ENCODE assay signal across 9 cellular contexts in the genomic region with DNA sequence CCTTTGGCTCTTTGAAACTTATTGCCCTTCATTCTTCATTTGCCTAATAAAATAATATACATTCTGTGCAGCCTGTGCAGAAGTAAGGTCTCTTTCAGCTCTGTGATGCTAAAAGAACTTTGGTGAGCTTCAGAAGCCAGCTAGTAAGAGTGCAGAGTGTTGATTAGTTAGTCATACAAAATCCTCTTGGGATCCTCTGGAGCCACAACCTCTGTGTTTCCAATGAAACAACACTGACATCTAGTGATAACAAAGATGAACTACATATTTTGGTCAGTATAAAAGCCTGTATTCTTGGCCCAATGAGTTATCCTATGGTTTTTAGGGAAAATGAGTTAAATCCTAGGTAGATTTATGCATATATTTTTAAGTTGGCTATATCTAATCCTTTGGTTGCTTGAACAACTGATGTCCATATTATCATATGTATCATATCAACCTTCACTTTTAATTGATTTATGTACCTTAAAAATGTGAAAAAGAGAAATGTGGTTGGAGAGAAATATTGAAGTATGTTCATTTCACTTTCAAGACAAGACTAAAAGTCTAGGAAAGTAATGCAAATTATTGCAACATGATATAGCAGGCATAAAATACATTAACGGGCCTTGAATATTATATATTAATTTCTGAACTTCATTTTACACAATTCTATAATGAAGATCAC.
DNase-seq lines count a peak whose midpoint lies in the region; ATAC-seq and TF ChIP-seq lines count a peak whose summit lies in the region.
"Had no signal": no experiment of that assay in that cellular context is flagged by ENCODE, and none has a peak within 500 bp of the region (broad histone marks: within the 10 kb centered on the region; RNA-seq: fewer than 3 reads in every experiment).

No MANE protein-coding gene starts in this region.

- ATAC-seq in GM18502 (IDR thresholded peaks at IDR 0.05; ENCODE audit: poor library complexity, unreplicated experiment) (peak; percentile 90), HG02884 (IDR thresholded peaks at IDR 0.05; ENCODE audit: unreplicated experiment) (peak; percentile 69), Right ventricle myocardium superior (ENCODE audit: poor library complexity) (peak; percentile 74)

- H3K4me3 ChIP-seq in WI38 (ENCODE audit: low read depth, low read length) = no peak overlapping the region
- no peak overlapping the region for H3K4me3 ChIP-seq in skeletal muscle cell (ENCODE audit: low read depth, low read length)

- TF ChIP-seq CTCF in WI38 (IDR thresholded peaks at IDR 0.05; ENCODE audit: low read depth, low read length) = peak; percentile 31; the same call in 1 of the 2 replicates

- intact Hi-C loops in Right ventricle myocardium superior (cut with DNase I) = no loop called here

- DNase-seq in AG20443 (ENCODE audit: low spot score) (peak; percentile 69), NCI-H187 treated with DMSO at 0.1 percent for 48 hours (lab: John Stamatoyannopoulos, UW) (peak; percentile 31), Right ventricle myocardium superior (no peak), skeletal muscle cell (ENCODE audit: low read depth) (peak; percentile 44), activated gamma-delta T cell (lab: John Stamatoyannopoulos, UW) (no peak)
- DNase-seq: naive B cell had no signal

Comparison
In these comparisons a context has a peak if more than half of its experiments do, and no peak if none do; other contexts are left out.
1. DNase-seq: peak in AG20443 (single experiment), NCI-H187 treated with DMSO at 0.1 percent for 48 hours (single experiment) and skeletal muscle cell (single experiment); none in Right ventricle myocardium superior (single experiment) and activated gamma-delta T cell (single experiment).
2. Peak in every context shown above with its lines, with median percentiles within 50 percentile points of each other: ATAC-seq.